ENCODE assay signal across 24 cellular contexts in the genomic region with DNA sequence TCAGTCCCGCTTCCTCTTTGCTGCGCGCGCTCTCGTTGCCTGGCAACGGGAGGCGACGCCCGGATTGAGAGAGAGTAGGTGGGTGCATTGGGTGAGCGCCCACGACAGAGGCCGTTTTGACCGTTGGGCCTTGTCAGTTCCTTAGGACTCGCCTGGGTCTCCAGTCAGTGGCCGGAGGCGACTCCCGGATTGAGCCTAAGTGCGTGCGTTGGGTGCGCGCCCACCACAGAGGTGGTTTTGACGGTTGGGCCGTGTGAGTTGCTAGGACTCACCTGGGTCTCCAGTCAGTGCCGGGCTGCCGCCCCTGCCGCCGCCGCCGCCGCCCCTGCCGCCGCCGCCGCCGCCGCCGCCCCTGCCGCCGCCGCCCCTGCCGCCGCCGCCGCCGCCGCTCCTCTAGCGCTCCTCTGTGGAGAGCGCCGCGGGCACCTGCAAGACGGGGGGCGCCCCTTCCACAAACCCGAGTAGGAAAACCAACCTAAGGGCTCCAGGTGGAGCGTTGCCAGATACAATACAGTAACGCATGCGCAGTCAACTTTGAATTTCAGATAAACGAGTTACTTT. TPM values are rescaled to one million over a fixed set of nuclear protein-coding genes. Genes with fewer than 3 reads are reported as not detected.
A peak's percentile ranks its signal among the peaks of the same experiment; 100 is the strongest.
DNase-seq lines count a peak whose midpoint lies in the region; FAIRE-seq and TF ChIP-seq lines count a peak whose summit lies in the region.
"Had no signal": no experiment of that assay in that cellular context is flagged by ENCODE, and none has a peak within 500 bp of the region (broad histone marks: within the 10 kb centered on the region; RNA-seq: fewer than 3 reads in every experiment).

No MANE protein-coding gene starts in this region.

- H3K9me3 Mint-ChIP-seq in endothelial cell (ENCODE audit: unreplicated experiment) = no peaks in the 10 kb centered on the region
- peaks cover 22% of the 10 kb centered on the region for H3K9me3 Mint-ChIP-seq in nephron progenitor cell
- H3K9me3 Mint-ChIP-seq: activated naive CD8-positive, alpha-beta T cell treated with anti-CD3 and anti-CD28 coated beads, Interleukin-2, amount 50 U/mL, for 24 hours; activated T-helper 2 cell treated with anti-CD3 and anti-CD28 coated beads, Interferon-gamma antibody, Interleukin-2, Interleukin-4, amounts not matched to agents 10 μg/mL and 5 μg/mL and 100 μg/mL, durations not matched to agents 14 hours and 24 hours and 36 hours; dendritic cell treated with granulocyte-macrophage colony-stimulating factor and Interleukin-4, amounts not matched to agents 40 ng/mL and 50 ng/mL, for 4 days; stimulated activated naive CD8-positive, alpha-beta T cell treated with anti-CD3 and anti-CD28 coated beads, Interleukin-15, Interleukin-2, amounts not matched to agents 100 ng/mL and 50 ng/mL, for 24 hours had no signal

- H3K4me3 Mint-ChIP-seq in endothelial cell (ENCODE audit: unreplicated experiment) (peak overlapping the region; percentile 53), nephron progenitor cell (peak overlapping the region; percentile 82)
- H3K4me3 Mint-ChIP-seq: activated naive CD8-positive, alpha-beta T cell treated with anti-CD3 and anti-CD28 coated beads, Interleukin-2, amount 50 U/mL, for 24 hours; CD4-positive, CD25-positive, alpha-beta regulatory T cell; dendritic cell treated with granulocyte-macrophage colony-stimulating factor and Interleukin-4, amounts not matched to agents 40 ng/mL and 50 ng/mL, for 4 days; stimulated activated naive CD8-positive, alpha-beta T cell treated with anti-CD3 and anti-CD28 coated beads, Interleukin-15, Interleukin-2, amounts not matched to agents 100 ng/mL and 50 ng/mL, for 24 hours had no signal

- no peaks in the 10 kb centered on the region for H3K36me3 Mint-ChIP-seq in endothelial cell (ENCODE audit: low read depth, unreplicated experiment)
- no peaks in the 10 kb centered on the region for H3K36me3 Mint-ChIP-seq in nephron progenitor cell (ENCODE audit: low read depth)
- H3K36me3 Mint-ChIP-seq: CD4-positive, CD25-positive, alpha-beta regulatory T cell had no signal

- no peaks in the 10 kb centered on the region for H3K36me3 ChIP-seq in HUES48 (ENCODE audit: control insufficient read depth, insufficient read depth, low read length)
- H3K36me3 ChIP-seq: breast epithelium, left lung, ovary had no signal

- H3K4me1 ChIP-seq in HUES48 (ENCODE audit: control insufficient read depth, insufficient read depth, low read length) = no peaks in the 10 kb centered on the region
- H3K4me1 ChIP-seq: breast epithelium, left lung had no signal

- H3K27ac ChIP-seq in HUES48 (ENCODE audit: low read depth, low read length) = peak overlapping the region; percentile 31
- H3K27ac ChIP-seq: breast epithelium, left lung, ovary, RWPE1 had no signal

- no peak overlapping the region for H3K27ac Mint-ChIP-seq in endothelial cell (ENCODE audit: unreplicated experiment)
- H3K27ac Mint-ChIP-seq in nephron progenitor cell = no peak overlapping the region
- H3K27ac Mint-ChIP-seq: activated naive CD8-positive, alpha-beta T cell treated with anti-CD3 and anti-CD28 coated beads, Interleukin-2, amount 50 U/mL, for 24 hours; activated T-helper 2 cell treated with anti-CD3 and anti-CD28 coated beads, Interferon-gamma antibody, Interleukin-2, Interleukin-4, amounts not matched to agents 10 μg/mL and 5 μg/mL and 100 μg/mL, durations not matched to agents 14 hours and 24 hours and 36 hours; CD4-positive, CD25-positive, alpha-beta regulatory T cell; dendritic cell treated with granulocyte-macrophage colony-stimulating factor and Interleukin-4, amounts not matched to agents 40 ng/mL and 50 ng/mL, for 4 days; stimulated activated naive CD8-positive, alpha-beta T cell treated with anti-CD3 and anti-CD28 coated beads, Interleukin-15, Interleukin-2, amounts not matched to agents 100 ng/mL and 50 ng/mL, for 24 hours had no signal

- no peak overlapping the region for H3K9ac ChIP-seq in HUES48 (ENCODE audit: low read depth, low read length)

- POLR2A ChIA-PET in AG04449 (lab: Yijun Ruan, JAX) = no interaction called here

- H3K27me3 Mint-ChIP-seq in endothelial cell (ENCODE audit: unreplicated experiment) (no peaks in the 10 kb centered on the region), nephron progenitor cell (ENCODE audit: low read depth, poor library complexity) (peaks cover 50% of the 10 kb centered on the region)
- H3K27me3 Mint-ChIP-seq: activated naive CD8-positive, alpha-beta T cell treated with anti-CD3 and anti-CD28 coated beads, Interleukin-2, amount 50 U/mL, for 24 hours; dendritic cell treated with granulocyte-macrophage colony-stimulating factor and Interleukin-4, amounts not matched to agents 40 ng/mL and 50 ng/mL, for 4 days had no signal

- H3K9me3 ChIP-seq in HUES48 (ENCODE audit: control insufficient read depth, insufficient read depth, low read length) = no peaks in the 10 kb centered on the region
- H3K9me3 ChIP-seq: breast epithelium, left lung, ovary had no signal

- FAIRE-seq in H54 (lab: Jason Lieb, UNC) = no peak
- FAIRE-seq: GM12892 had no signal

- DNase-seq in AG04449 (ENCODE audit: low read depth, low spot score) (no peak), endothelial cell (ENCODE audit: low spot score) (peak; percentile 21), nephron progenitor cell (peak; percentile 57), HPDE6-E6E7 (ENCODE audit: extremely low spot score) (no peak), DMS79 (lab: John Stamatoyannopoulos, UW) (no peak), H54 (ENCODE audit: insufficient read length, low spot score) (no peak), 8988T (no peak)
- DNase-seq: ACHN; activated naive CD8-positive, alpha-beta T cell treated with anti-CD3 and anti-CD28 coated beads, Interleukin-2, amount 50 U/mL, for 24 hours; CD4-positive, CD25-positive, alpha-beta regulatory T cell; DMS153; foreskin melanocyte; left lung; NCI-H1930; ovary had no signal

- CTCF ChIA-PET in AG04449 (lab: Yijun Ruan, JAX) = no interaction called here

- TF ChIP-seq CTCF in AG04449 (IDR thresholded peaks at IDR 0.05; ENCODE audit: insufficient read depth, low read length, missing control alignments) (no peak), endothelial cell (IDR thresholded peaks at IDR 0.05; ENCODE audit: unreplicated experiment) (no peak), nephron progenitor cell (IDR thresholded peaks at IDR 0.05) (no peak)

- H3K4me3 ChIP-seq in AG04449 (ENCODE audit: low read depth, low read length) (peak overlapping the region; percentile 25), HUES48 (ENCODE audit: low read depth, low read length) (peak overlapping the region; percentile 65)
- H3K4me3 ChIP-seq: breast epithelium, left lung, ovary had no signal

- no peak for TF ChIP-seq POLR2A in H54 (IDR thresholded peaks at IDR 0.05; ENCODE audit: low read depth, low read length)

- H3K4me1 Mint-ChIP-seq in endothelial cell (ENCODE audit: unreplicated experiment) (no peaks in the 10 kb centered on the region), nephron progenitor cell (no peaks in the 10 kb centered on the region)
- H3K4me1 Mint-ChIP-seq: activated naive CD8-positive, alpha-beta T cell treated with anti-CD3 and anti-CD28 coated beads, Interleukin-2, amount 50 U/mL, for 24 hours; CD4-positive, CD25-positive, alpha-beta regulatory T cell had no signal

- H3K27me3 ChIP-seq in HUES48 (ENCODE audit: control insufficient read depth, insufficient read depth, low read length) = no peaks in the 10 kb centered on the region
- H3K27me3 ChIP-seq: breast epithelium, left lung, ovary had no signal

RNA-seq across cellular contexts. Expression of gene APOBEC1, which starts 37.2 kb away (rescaled TPM):
- not detected for total RNA-seq in endothelial cell (ENCODE audit: unreplicated experiment)
- total RNA-seq: activated T-helper 2 cell treated with anti-CD3 and anti-CD28 coated beads, Interferon-gamma antibody, Interleukin-2, Interleukin-4, amounts not matched to agents 10 μg/mL and 5 μg/mL and 100 μg/mL, durations not matched to agents 14 hours and 24 hours and 36 hours; breast epithelium; CD4-positive, CD25-positive, alpha-beta regulatory T cell; epithelial cell of proximal tubule; left lung; ovary; urinary bladder had no signal

Comparison
In these comparisons a context has a peak if more than half of its experiments do, and no peak if none do; other contexts are left out.
1. DNase-seq: peak in endothelial cell (single experiment) and nephron progenitor cell (single experiment); none in AG04449 (single experiment), HPDE6-E6E7 (single experiment), DMS79 (single experiment), H54 (single experiment) and 8988T (single experiment).